Comparison of ENCODE assay signal across 13 cellular contexts in genomic region chr9:91770229-91770628, GRCh38.
DNase-seq lines count a peak whose midpoint lies in the region; ATAC-seq and TF ChIP-seq lines count a peak whose summit lies in the region.
"Had no signal": no experiment of that assay in that cellular context is flagged by ENCODE, and none has a peak within 500 bp of the region (broad histone marks: within the 10 kb centered on the region; RNA-seq: fewer than 3 reads in every experiment).

No MANE protein-coding gene starts in this region.

- TF ChIP-seq CTCF in colonic mucosa (IDR thresholded peaks at IDR 0.05) (no peak), fibroblast of lung (conservative IDR thresholded peaks at IDR 0.05 in 1 of 2, IDR thresholded peaks at IDR 0.05 in 1 of 2; ENCODE audit: low read depth in 1 of 2, low read length in 2 of 2) (no peak), nephron progenitor cell (IDR thresholded peaks at IDR 0.05) (no peak)

- WGBS in right cardiac atrium, result 80% methylated on average over 10 of the region's 10 CpGs

- H3K27me3 ChIP-seq in colonic mucosa (no peaks in the 10 kb centered on the region), fibroblast of lung (ENCODE audit: control insufficient read depth, insufficient read depth, low read length) (peaks cover 2% of the 10 kb centered on the region), muscle layer of colon (ENCODE audit: control insufficient read depth in 1 of 2, insufficient read depth in 2 of 2, low read length in 2 of 2) (no peaks in the 10 kb centered on the region), right cardiac atrium (ENCODE audit: control insufficient read depth, insufficient read depth) (no peaks in the 10 kb centered on the region)

- DNase-seq in colonic mucosa, result peak; percentile 49
- no peak for DNase-seq in fibroblast of lung (ENCODE audit: low read depth in 2 of 2)
- peak; percentile 67 for DNase-seq in ureter (ENCODE audit: low spot score)
- DNase-seq in nephron progenitor cell, result no peak
- DNase-seq in NCI-H446 (lab: John Stamatoyannopoulos, UW), result no peak
- DNase-seq in right cardiac atrium, result no peak
- DNase-seq: CD8-positive, alpha-beta T cell; GF-D8; KBM-7; NCI-H1048; NCI-H1694; PC-9 had no signal

- H3K27ac Mint-ChIP-seq in nephron progenitor cell, result no peak overlapping the region
- H3K27ac Mint-ChIP-seq: CD8-positive, alpha-beta T cell had no signal

- H3K9me3 Mint-ChIP-seq in nephron progenitor cell, result peaks cover 23% of the 10 kb centered on the region
- H3K9me3 Mint-ChIP-seq: CD8-positive, alpha-beta T cell had no signal

- H3K36me3 ChIP-seq in colonic mucosa (no peaks in the 10 kb centered on the region), fibroblast of lung (ENCODE audit: control insufficient read depth, insufficient read depth, low read length) (no peaks in the 10 kb centered on the region), muscle layer of colon (ENCODE audit: insufficient read depth, low read length) (no peaks in the 10 kb centered on the region)

- no peaks in the 10 kb centered on the region for H3K4me1 ChIP-seq in colonic mucosa
- H3K4me1 ChIP-seq in fibroblast of lung (ENCODE audit: control insufficient read depth, extremely low read depth, insufficient read depth, low read length), result peaks cover 12% of the 10 kb centered on the region
- H3K4me1 ChIP-seq in muscle layer of colon (ENCODE audit: insufficient read depth, low read length), result peaks cover 91% of the 10 kb centered on the region
- H3K4me1 ChIP-seq in right cardiac atrium (ENCODE audit: control insufficient read depth, insufficient read depth, low read length), result peaks cover 3% of the 10 kb centered on the region

- H3K9ac ChIP-seq in colonic mucosa (ENCODE audit: low read depth in 2 of 2, low read length in 2 of 2) (no peak overlapping the region), fibroblast of lung (ENCODE audit: insufficient read depth, low read length) (no peak overlapping the region), muscle layer of colon (ENCODE audit: low read length) (no peak overlapping the region)

- peaks cover 3% of the 10 kb centered on the region for H3K27me3 Mint-ChIP-seq in nephron progenitor cell (ENCODE audit: low read depth, poor library complexity)

- H4K20me1 ChIP-seq in fibroblast of lung (ENCODE audit: control insufficient read depth, extremely low read depth, insufficient read depth, low read length), result no peaks in the 10 kb centered on the region

- no peaks in the 10 kb centered on the region for H3K9me3 ChIP-seq in colonic mucosa
- H3K9me3 ChIP-seq in fibroblast of lung (ENCODE audit: control insufficient read depth, insufficient read depth, low read depth, low read length), result no peaks in the 10 kb centered on the region
- no peaks in the 10 kb centered on the region for H3K9me3 ChIP-seq in muscle layer of colon (ENCODE audit: low read length)
- no peaks in the 10 kb centered on the region for H3K9me3 ChIP-seq in right cardiac atrium (ENCODE audit: control insufficient read depth, low read length)

- H3K79me2 ChIP-seq in fibroblast of lung (ENCODE audit: control insufficient read depth, insufficient read depth, low read length), result no peaks in the 10 kb centered on the region

- no peak overlapping the region for H3K4me3 Mint-ChIP-seq in nephron progenitor cell
- H3K4me3 Mint-ChIP-seq: CD8-positive, alpha-beta T cell had no signal

- H3K4me1 Mint-ChIP-seq in nephron progenitor cell, result peaks cover 63% of the 10 kb centered on the region

- peaks cover 43% of the 10 kb centered on the region for H3K36me3 Mint-ChIP-seq in nephron progenitor cell (ENCODE audit: low read depth)
- H3K36me3 Mint-ChIP-seq: CD8-positive, alpha-beta T cell had no signal

- intact Hi-C loops in colonic mucosa (cut with DNase I) (loop anchor here (10.0 kb wide), 1 partner anchor 115 kb away; no protein-coding TSS in a partner anchor), right cardiac atrium (cut with DNase I) (loop anchor here (5.0 to 10.0 kb wide), 3 partner anchors 175 to 185 kb away; partner anchors contain the start of gene ROR2 (in 3 of the 4))

- no peak overlapping the region for H2AFZ ChIP-seq in fibroblast of lung (ENCODE audit: low read length)
- H2AFZ ChIP-seq: PC-9 had no signal

- no peak for ATAC-seq in right cardiac atrium
- ATAC-seq: CD8-positive, alpha-beta T cell had no signal

- peak overlapping the region; percentile 70 for H3K4me2 ChIP-seq in fibroblast of lung (ENCODE audit: extremely low read depth, insufficient read depth, low read length)
- H3K4me2 ChIP-seq: PC-9 had no signal

- H3K27ac ChIP-seq in colonic mucosa (no peak overlapping the region), fibroblast of lung (ENCODE audit: insufficient read depth, low read length) (no peak overlapping the region), muscle layer of colon (ENCODE audit: low read depth, low read length) (peak overlapping the region; percentile 77), right cardiac atrium (ENCODE audit: low read length) (no peak overlapping the region)
- H3K27ac ChIP-seq: PC-9 had no signal

- H3K4me3 ChIP-seq in colonic mucosa (no peak overlapping the region), fibroblast of lung (replicated peaks in 1 of 4; ENCODE audit: control extremely low read depth in 1 of 4, insufficient read depth in 1 of 4, low read depth in 3 of 4, low read length in 4 of 4) (no peak overlapping the region), muscle layer of colon (ENCODE audit: low read depth in 1 of 2, low read length in 2 of 2) (no peak overlapping the region), right cardiac atrium (ENCODE audit: low read length) (no peak overlapping the region)
- H3K4me3 ChIP-seq: PC-9 had no signal

Comparison
In these comparisons a context has a peak if more than half of its experiments do, and no peak if none do; other contexts are left out.
1. DNase-seq: peak in colonic mucosa (single experiment) and ureter (single experiment); none in fibroblast of lung (0 of 2), nephron progenitor cell (single experiment), NCI-H446 (0 of 2) and right cardiac atrium (0 of 3).